ENCODE assay signal across 9 cellular contexts in genomic region chr6:129661478-129662405, GRCh38. TPM values are rescaled to one million over a fixed set of nuclear protein-coding genes. Genes with fewer than 3 reads are reported as not detected.
DNase-seq lines count a peak whose midpoint lies in the region; ATAC-seq and TF ChIP-seq lines count a peak whose summit lies in the region.
"Had no signal": no experiment of that assay in that cellular context is flagged by ENCODE, and none has a peak within 500 bp of the region (broad histone marks: within the 10 kb centered on the region; RNA-seq: fewer than 3 reads in every experiment).

No MANE protein-coding gene starts in this region.

- no peak for TF ChIP-seq CTCF in mucosa of descending colon (IDR thresholded peaks at IDR 0.05)
- no peak for TF ChIP-seq CTCF in chondrocyte (IDR thresholded peaks at IDR 0.05)
- TF ChIP-seq CTCF in omental fat pad (IDR thresholded peaks at IDR 0.05), result no peak

- intact Hi-C loops in mucosa of descending colon (cut with DNase I, micrococcal nuclease), result no loop called here

- no peaks in the 10 kb centered on the region for H3K36me3 Mint-ChIP-seq in chondrocyte (ENCODE audit: low read depth)

- no peaks in the 10 kb centered on the region for H3K9me3 ChIP-seq in mucosa of descending colon

- no peaks in the 10 kb centered on the region for H3K9me3 Mint-ChIP-seq in chondrocyte (ENCODE audit: low read depth)

- H3K4me3 Mint-ChIP-seq in chondrocyte (ENCODE audit: unreplicated experiment), result no peak overlapping the region

- H3K4me1 Mint-ChIP-seq in chondrocyte (ENCODE audit: low read depth), result peaks cover 24% of the 10 kb centered on the region

- peaks cover 4% of the 10 kb centered on the region for H3K4me1 ChIP-seq in mucosa of descending colon (ENCODE audit: low read depth)

- DNase-seq in Jurkat, Clone E6-1 (ENCODE audit: low read depth, low spot score), result peak; percentile 28
- no peak for DNase-seq in mucosa of descending colon
- no peak for DNase-seq in chondrocyte (ENCODE audit: low spot score)
- no peak for DNase-seq in kidney glomerular epithelial cell (lab: John Stamatoyannopoulos, UW)
- no peak for DNase-seq in omental fat pad (ENCODE audit: low spot score)
- DNase-seq: GDM1 had no signal

- H3K27me3 Mint-ChIP-seq in chondrocyte (ENCODE audit: low read depth), result no peaks in the 10 kb centered on the region

- H3K27ac Mint-ChIP-seq in chondrocyte (ENCODE audit: unreplicated experiment), result no peak overlapping the region

- ATAC-seq in GM18867 (IDR thresholded peaks at IDR 0.05; ENCODE audit: unreplicated experiment), result peak; percentile 29
- ATAC-seq in GM21737 (IDR thresholded peaks at IDR 0.05; ENCODE audit: unreplicated experiment), result peak; percentile 14
- ATAC-seq in mucosa of descending colon, result peak; percentile 48
- no peak for ATAC-seq in omental fat pad (ENCODE audit: low FRiP score)
- ATAC-seq in HG03139 (IDR thresholded peaks at IDR 0.05; ENCODE audit: unreplicated experiment), result no peak

- H3K36me3 ChIP-seq in mucosa of descending colon (ENCODE audit: low read depth), result no peaks in the 10 kb centered on the region

- H3K4me3 ChIP-seq in Jurkat, Clone E6-1 (ENCODE audit: low read length), result no peak overlapping the region
- H3K4me3 ChIP-seq in mucosa of descending colon, result no peak overlapping the region

RNA-seq across cellular contexts. Expression of gene ARHGAP18, which starts 48.2 kb away (rescaled TPM):
- not detected for polyA plus RNA-seq in Jurkat, Clone E6-1 (2012; ENCODE audit: insufficient read depth, insufficient read length)
- total RNA-seq in mucosa of descending colon (10 to 100 TPM; 17.6 to 24.3 (median 20.1) TPM), chondrocyte (8.0 to 14.0 TPM (median 10.3 TPM) in 3 replicates), omental fat pad (10 to 100 TPM; 29.1 to 47.2 (median 38.5) TPM)

Comparison
In these comparisons a context has a peak if more than half of its experiments do, and no peak if none do; other contexts are left out.
1. ATAC-seq: peak in GM18867 (single experiment), GM21737 (single experiment) and mucosa of descending colon (single experiment); none in omental fat pad (single experiment) and HG03139 (single experiment).